Comparison of ENCODE assay signal across 14 cellular contexts in the genomic region with DNA sequence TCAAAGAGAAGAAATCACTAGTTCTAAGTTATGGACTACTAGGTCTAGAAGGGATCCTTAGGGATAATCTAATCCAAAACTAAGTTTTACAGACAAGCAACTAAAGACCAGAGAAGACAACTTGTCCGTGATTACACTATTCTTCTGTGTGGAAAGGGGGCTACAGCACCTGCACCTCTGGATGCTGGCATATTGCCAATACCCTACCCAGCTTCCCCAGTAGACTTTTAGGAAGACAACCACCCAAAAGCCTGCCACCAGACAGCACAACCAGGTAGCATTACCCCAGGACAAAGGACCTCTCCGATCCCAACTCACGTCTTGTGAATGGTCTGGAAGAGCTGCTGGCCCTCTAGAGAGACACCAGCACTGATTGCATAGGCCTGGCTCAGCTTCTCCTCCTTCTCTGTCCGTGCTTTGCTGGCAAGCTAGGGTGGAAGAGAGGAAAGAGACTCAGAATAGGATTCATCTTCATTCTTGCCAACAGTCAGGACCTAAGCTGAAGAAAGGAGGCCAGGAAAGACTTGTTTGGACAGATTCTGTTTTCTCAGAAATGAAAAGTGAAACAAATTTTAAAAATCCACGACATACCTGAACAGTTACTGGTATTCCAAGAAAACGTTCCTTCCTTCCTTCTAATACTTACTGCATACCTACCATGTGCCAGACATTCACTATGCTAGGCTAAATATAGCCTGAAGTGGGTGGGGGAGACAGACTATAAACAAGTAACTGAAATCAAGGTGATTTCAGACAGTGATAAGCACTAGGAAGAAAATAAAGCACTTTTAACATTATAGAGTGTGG. TPM values are rescaled to one million over a fixed set of nuclear protein-coding genes. Genes with fewer than 3 reads are reported as not detected.
DNase-seq lines count a peak whose midpoint lies in the region; ATAC-seq, FAIRE-seq and TF ChIP-seq lines count a peak whose summit lies in the region.
"Had no signal": no experiment of that assay in that cellular context is flagged by ENCODE, and none has a peak within 500 bp of the region (broad histone marks: within the 10 kb centered on the region; RNA-seq: fewer than 3 reads in every experiment).

No MANE protein-coding gene starts in this region.

- ATAC-seq in GM19395 (IDR thresholded peaks at IDR 0.05; ENCODE audit: unreplicated experiment), result no peak

- no peak for TF ChIP-seq POLR2A in suprapubic skin (IDR thresholded peaks at IDR 0.05)

- no peaks in the 10 kb centered on the region for H3K9me3 Mint-ChIP-seq in activated CD4-positive, alpha-beta T cell treated with anti-CD3 and anti-CD28 coated beads, Interleukin-2, amount 10 ng/mL, durations not matched to agents 24 days and 14 days
- H3K9me3 Mint-ChIP-seq in brain, result no peaks in the 10 kb centered on the region

- no peaks in the 10 kb centered on the region for H3K27me3 Mint-ChIP-seq in activated CD4-positive, alpha-beta T cell treated with anti-CD3 and anti-CD28 coated beads, Interleukin-2, amount 10 ng/mL, durations not matched to agents 24 days and 14 days
- H3K27me3 Mint-ChIP-seq in brain, result no peaks in the 10 kb centered on the region

- peaks cover 8% of the 10 kb centered on the region for H4K20me1 ChIP-seq in keratinocyte (ENCODE audit: control insufficient read depth, extremely low read depth, insufficient read depth, low read length)

- H3K4me2 ChIP-seq in keratinocyte (ENCODE audit: control insufficient read depth, extremely low read depth, insufficient read depth, low read depth, low read length), result peak overlapping the region; percentile 58
- H3K4me2 ChIP-seq: A549 had no signal

- H3K27ac ChIP-seq in keratinocyte (ENCODE audit: control insufficient read depth, insufficient read depth, low read length), result peak overlapping the region; percentile 38
- H3K27ac ChIP-seq in stomach smooth muscle (ENCODE audit: low read length), result peak overlapping the region; percentile 53
- H3K27ac ChIP-seq in suprapubic skin, result no peak overlapping the region
- H3K27ac ChIP-seq: A549 had no signal

- peaks cover 2% of the 10 kb centered on the region for H3K9me1 ChIP-seq in keratinocyte (ENCODE audit: control insufficient read depth, extremely low read depth, insufficient read depth, low read length)

- DNase-seq in activated CD4-positive, alpha-beta T cell treated with anti-CD3 and anti-CD28 coated beads, Interleukin-2, amount 10 ng/mL, durations not matched to agents 24 days and 14 days, result no peak
- DNase-seq in activated CD4-positive, alpha-beta T cell treated with anti-CD3 and anti-CD28 coated beads for 1 hour, result no peak
- DNase-seq in keratinocyte (ENCODE audit: low read depth, low spot score), result no peak
- no peak for DNase-seq in suprapubic skin (ENCODE audit: low spot score in 2 of 2)
- no peak for DNase-seq in hepatic stellate cell (ENCODE audit: low spot score)
- DNase-seq: DMS 273 treated with DMSO at 0.1 percent for 48 hours, HCEC 1CT, KG1, NCI-H2081 treated with DMSO at 0.1 percent for 48 hours, OCI-M1 had no signal

- no peak for TF ChIP-seq EP300 in suprapubic skin (IDR thresholded peaks at IDR 0.05)

- H3K27me3 ChIP-seq in keratinocyte (ENCODE audit: control insufficient read depth, extremely low read depth, insufficient read depth, low read length), result no peaks in the 10 kb centered on the region
- H3K27me3 ChIP-seq in stomach smooth muscle (ENCODE audit: control insufficient read depth in 1 of 2, insufficient read depth in 2 of 2, low read length in 2 of 2), result no peaks in the 10 kb centered on the region
- H3K27me3 ChIP-seq in suprapubic skin, result no peaks in the 10 kb centered on the region

- peaks cover 47% of the 10 kb centered on the region for H3K79me2 ChIP-seq in keratinocyte (ENCODE audit: control insufficient read depth, insufficient read depth, low read length)

- peak overlapping the region; percentile 36 for H3K4me3 Mint-ChIP-seq in activated CD4-positive, alpha-beta T cell treated with anti-CD3 and anti-CD28 coated beads, Interleukin-2, amount 10 ng/mL, durations not matched to agents 24 days and 14 days
- H3K4me3 Mint-ChIP-seq in brain, result peak overlapping the region in 2 of 5 experiments; percentile 56 to 68

- no peak overlapping the region for H2AFZ ChIP-seq in keratinocyte (ENCODE audit: control insufficient read depth, low read length)

- H3K9me3 ChIP-seq in keratinocyte (ENCODE audit: control insufficient read depth, low read depth, low read length) (no peaks in the 10 kb centered on the region), stomach smooth muscle (ENCODE audit: control insufficient read depth in 2 of 2, low read length in 2 of 2) (no peaks in the 10 kb centered on the region), suprapubic skin (no peaks in the 10 kb centered on the region)
- H3K9me3 ChIP-seq: A549 had no signal

- dilution Hi-C loops in keratinocyte (cut with MboI; ENCODE audit: extremely low pct_ligation_motif_present, low sequenced_read_pairs), result no loop called here

- H3K36me3 ChIP-seq in keratinocyte (ENCODE audit: control insufficient read depth in 2 of 2, extremely low read depth in 1 of 2, insufficient read depth in 2 of 2, low read length in 2 of 2) (peaks cover 9 to 15% of the 10 kb centered on the region in 2 experiments), stomach smooth muscle (ENCODE audit: control insufficient read depth in 2 of 2, insufficient read depth in 2 of 2, low read length in 2 of 2) (peaks cover 10 to 12% of the 10 kb centered on the region in 2 donors), suprapubic skin (peaks cover 21% of the 10 kb centered on the region)

- H3K4me3 ChIP-seq in keratinocyte (ENCODE audit: control insufficient read depth in 2 of 3, extremely low read depth in 1 of 3, insufficient read depth in 2 of 3, low read depth in 1 of 3, low read length in 3 of 3) (peak overlapping the region in 2 of 3 experiments; percentile 9 to 37), stomach smooth muscle (ENCODE audit: low read length in 2 of 2) (peak overlapping the region in 1 of 2 donors; percentile 29), suprapubic skin (no peak overlapping the region)
- H3K4me3 ChIP-seq: A549 had no signal

- peak; percentile 81 for FAIRE-seq in keratinocyte (lab: Jason Lieb, UNC)
- FAIRE-seq: A549 had no signal

- H3K4me1 ChIP-seq in keratinocyte (ENCODE audit: control insufficient read depth, extremely low read depth, insufficient read depth, low read length) (peaks cover 30% of the 10 kb centered on the region), stomach smooth muscle (ENCODE audit: control insufficient read depth, insufficient read depth, low read length) (peaks cover 27% of the 10 kb centered on the region), suprapubic skin (peaks cover 33% of the 10 kb centered on the region)

- WGBS in suprapubic skin, result 43% methylated on average over 6 of the region's 6 CpGs

- TF ChIP-seq CTCF in brain (conservative IDR thresholded peaks at IDR 0.05) (no peak), keratinocyte (optimal IDR thresholded peaks at IDR 0.05 in 1 of 3, IDR thresholded peaks at IDR 0.05 in 1 of 3, conservative IDR thresholded peaks at IDR 0.05 in 1 of 3; ENCODE audit: extremely low read depth in 1 of 3, insufficient read depth in 2 of 3, low read length in 3 of 3) (no peak), suprapubic skin (IDR thresholded peaks at IDR 0.05) (no peak)

- H3K36me3 Mint-ChIP-seq in activated CD4-positive, alpha-beta T cell treated with anti-CD3 and anti-CD28 coated beads, Interleukin-2, amount 10 ng/mL, durations not matched to agents 24 days and 14 days (ENCODE audit: low read depth), result peaks cover 43% of the 10 kb centered on the region
- peaks cover 28% of the 10 kb centered on the region for H3K36me3 Mint-ChIP-seq in brain

- H3K9ac ChIP-seq in keratinocyte (ENCODE audit: control insufficient read depth, extremely low read depth, insufficient read depth, low read length) (no peak overlapping the region), stomach smooth muscle (ENCODE audit: low read length in 2 of 2) (peak overlapping the region; percentile 3 to 13)

- H3K27ac Mint-ChIP-seq in activated CD4-positive, alpha-beta T cell treated with anti-CD3 and anti-CD28 coated beads, Interleukin-2, amount 10 ng/mL, durations not matched to agents 24 days and 14 days, result peak overlapping the region; percentile 66
- peak overlapping the region in 4 of 5 experiments; percentile 41 to 86 (median 62) for H3K27ac Mint-ChIP-seq in brain

- peaks cover 23% of the 10 kb centered on the region for H3K4me1 Mint-ChIP-seq in activated CD4-positive, alpha-beta T cell treated with anti-CD3 and anti-CD28 coated beads, Interleukin-2, amount 10 ng/mL, durations not matched to agents 24 days and 14 days
- H3K4me1 Mint-ChIP-seq in brain, result peaks cover 40% of the 10 kb centered on the region

- intact Hi-C loops in activated CD4-positive, alpha-beta T cell treated with anti-CD3 and anti-CD28 coated beads, Interleukin-2, amount 10 ng/mL, durations not matched to agents 24 days and 14 days (cut with micrococcal nuclease), result loop anchor here (5.0 kb wide), 2 partner anchors 33 to 98 kb away; partner anchors contain the start of gene PPY

RNA-seq across cellular contexts. Expression of gene TMEM101, which starts 25.3 kb away (rescaled TPM):
- 27.5 and 32.8 TPM in 2 replicates for total RNA-seq in activated CD4-positive, alpha-beta T cell treated with anti-CD3 and anti-CD28 coated beads, Interleukin-2, amount 10 ng/mL, durations not matched to agents 24 days and 14 days
- polyA plus RNA-seq in brain (ENCODE audit: insufficient read depth, low read depth, low replicate concordance), result 34.5 TPM
- polyA plus RNA-seq in keratinocyte, result 20.1 to 26.4 TPM (median 25.7 TPM) in 3 replicates
- polyA plus RNA-seq in keratinocyte (2011; ENCODE audit: low read depth), result 6.2 TPM
- polyA plus RNA-seq in keratinocyte (2011; cell fraction: cytosol; rRNA removed), result 11.0 and 19.7 TPM in 2 replicates
- 27.9 and 30.5 TPM in 2 replicates for polyA plus RNA-seq in keratinocyte (2011; cell fraction: nucleus; rRNA removed)
- 23.1 and 23.7 TPM in 2 replicates for polyA plus RNA-seq in keratinocyte (2012; ENCODE audit: low replicate concordance)
- polyA minus RNA-seq in keratinocyte, result 20.8 to 27.7 TPM (median 23.6 TPM) in 3 replicates
- polyA minus RNA-seq in keratinocyte (2011; cell fraction: cytosol; rRNA and poly(A)+ RNA removed), result 20.5 TPM
- polyA minus RNA-seq in keratinocyte (2011; cell fraction: nucleus; rRNA and poly(A)+ RNA removed), result 16.8 and 19.4 TPM in 2 replicates
- total RNA-seq in suprapubic skin, result 10 to 100 TPM; 20.7 to 48.5 (median 43.6) TPM

RNA-seq across cellular contexts. Expression of gene LSM12, which starts 26.4 kb away (rescaled TPM):
- total RNA-seq in activated CD4-positive, alpha-beta T cell treated with anti-CD3 and anti-CD28 coated beads, Interleukin-2, amount 10 ng/mL, durations not matched to agents 24 days and 14 days, result 101 and 107 TPM in 2 replicates
- 45.1 TPM for polyA plus RNA-seq in brain (ENCODE audit: insufficient read depth, low read depth, low replicate concordance)
- polyA plus RNA-seq in keratinocyte, result 40.1 to 74.3 TPM (median 49.5 TPM) in 3 replicates
- 32.5 TPM for polyA plus RNA-seq in keratinocyte (2011; ENCODE audit: low read depth)
- 44.1 and 59.8 TPM in 2 replicates for polyA plus RNA-seq in keratinocyte (2011; cell fraction: cytosol; rRNA removed)
- polyA plus RNA-seq in keratinocyte (2011; cell fraction: nucleus; rRNA removed), result 23.5 and 23.8 TPM in 2 replicates
- polyA plus RNA-seq in keratinocyte (2012; ENCODE audit: low replicate concordance), result 38.9 and 48.8 TPM in 2 replicates
- 38.0 to 89.3 TPM (median 75.4 TPM) in 3 replicates for polyA minus RNA-seq in keratinocyte
- 68.3 TPM for polyA minus RNA-seq in keratinocyte (2011; cell fraction: cytosol; rRNA and poly(A)+ RNA removed)
- 11.5 and 17.5 TPM in 2 replicates for polyA minus RNA-seq in keratinocyte (2011; cell fraction: nucleus; rRNA and poly(A)+ RNA removed)
- 10 to 100 TPM; 27.8 to 44.6 (median 33.3) TPM for total RNA-seq in suprapubic skin

RNA-seq across cellular contexts. Expression of gene G6PC3, which starts 30.5 kb away (rescaled TPM):
- total RNA-seq in activated CD4-positive, alpha-beta T cell treated with anti-CD3 and anti-CD28 coated beads, Interleukin-2, amount 10 ng/mL, durations not matched to agents 24 days and 14 days, result 33.3 and 34.1 TPM in 2 replicates
- polyA plus RNA-seq in brain (ENCODE audit: insufficient read depth, low read depth, low replicate concordance) (187 TPM), keratinocyte (28.0 to 44.2 TPM (median 37.9 TPM) in 3 replicates)
- 1.1 TPM for polyA plus RNA-seq in keratinocyte (2011; ENCODE audit: low read depth)
- polyA plus RNA-seq in keratinocyte (2011; cell fraction: cytosol; rRNA removed), result 25.6 and 47.9 TPM in 2 replicates
- polyA plus RNA-seq in keratinocyte (2011; cell fraction: nucleus; rRNA removed), result 31.1 and 39.6 TPM in 2 replicates
- polyA plus RNA-seq in keratinocyte (2012; ENCODE audit: low replicate concordance), result 24.7 and 39.9 TPM in 2 replicates
- polyA minus RNA-seq in keratinocyte, result 37.6 to 78.4 TPM (median 53.8 TPM) in 3 replicates
- polyA minus RNA-seq in keratinocyte (2011; cell fraction: cytosol; rRNA and poly(A)+ RNA removed), result 57.2 TPM
- 19.8 and 23.8 TPM in 2 replicates for polyA minus RNA-seq in keratinocyte (2011; cell fraction: nucleus; rRNA and poly(A)+ RNA removed)
- total RNA-seq in suprapubic skin, result 10 to 100 TPM; 12.7 to 20.4 (median 15.4) TPM

RNA-seq across cellular contexts. Expression of gene NAGS, which starts 35.6 kb away (rescaled TPM):
- total RNA-seq in activated CD4-positive, alpha-beta T cell treated with anti-CD3 and anti-CD28 coated beads, Interleukin-2, amount 10 ng/mL, durations not matched to agents 24 days and 14 days, result 0.59 and 0.91 TPM in 2 replicates
- polyA plus RNA-seq in brain (ENCODE audit: insufficient read depth, low read depth, low replicate concordance) (1.2 TPM), keratinocyte (1.4 to 1.8 TPM (median 1.8 TPM) in 3 replicates)
- polyA plus RNA-seq in keratinocyte (2011; ENCODE audit: low read depth), result 0.22 TPM
- 0.73 and 0.90 TPM in 2 replicates for polyA plus RNA-seq in keratinocyte (2011; cell fraction: cytosol; rRNA removed)
- polyA plus RNA-seq in keratinocyte (2011; cell fraction: nucleus; rRNA removed), result 1.3 and 1.4 TPM in 2 replicates
- polyA plus RNA-seq in keratinocyte (2012; ENCODE audit: low replicate concordance), result 1.3 and 1.8 TPM in 2 replicates
- 0.63 to 1.0 TPM (median 0.77 TPM) in 3 replicates for polyA minus RNA-seq in keratinocyte
- polyA minus RNA-seq in keratinocyte (2011; cell fraction: cytosol; rRNA and poly(A)+ RNA removed), result 0.96 TPM
- polyA minus RNA-seq in keratinocyte (2011; cell fraction: nucleus; rRNA and poly(A)+ RNA removed), result 0.78 and 1.3 TPM in 2 replicates
- total RNA-seq in suprapubic skin, result 1 to 10 TPM in 2 of 4 donors, under 1 TPM in 2; 0.73 to 1.9 (median 0.99) TPM
